In genomic region chr2:96163768-96164429, GRCh38 we compare ENCODE assay signal across 10 cellular contexts. TPM values are rescaled to one million over a fixed set of nuclear protein-coding genes. Genes with fewer than 3 reads are reported as not detected.
A peak's percentile ranks its signal among the peaks of the same experiment; 100 is the strongest.
DNase-seq lines count a peak whose midpoint lies in the region; ATAC-seq and TF ChIP-seq lines count a peak whose summit lies in the region.
"Had no signal": no experiment of that assay in that cellular context is flagged by ENCODE, and none has a peak within 500 bp of the region (broad histone marks: within the 10 kb centered on the region; RNA-seq: fewer than 3 reads in every experiment).

No MANE protein-coding gene starts in this region.

- H4K20me1 ChIP-seq in neural progenitor cell (ENCODE audit: low read depth), result no peaks in the 10 kb centered on the region

- peaks cover 0 to 9% (median 0%) of the 10 kb centered on the region in 12 donors for H3K9me3 ChIP-seq in heart left ventricle
- H3K9me3 ChIP-seq in neural progenitor cell (ENCODE audit: low read depth), result no peaks in the 10 kb centered on the region
- H3K9me3 ChIP-seq in tibial nerve, result peaks cover 0 to 6% (median 0%) of the 10 kb centered on the region in 4 donors

- H3K4me3 ChIP-seq in heart left ventricle (no peak overlapping the region), neural progenitor cell (no peak overlapping the region), tibial nerve (no peak overlapping the region)

- no peak overlapping the region for H3K4me2 ChIP-seq in neural progenitor cell

- 48 to 63% (median 58%) methylated on average over 10 to 13 of the region's 13 CpGs for WGBS in heart left ventricle, 4 donors
- 40% methylated on average over 13 of the region's 13 CpGs for WGBS in tibial nerve, 2 donors

- no peak for TF ChIP-seq EP300 in tibial nerve (IDR thresholded peaks at IDR 0.05)

- H3K4me1 ChIP-seq in heart left ventricle (peaks cover 0 to 25% (median 0%) of the 10 kb centered on the region in 12 donors), neural progenitor cell (peaks cover 12% of the 10 kb centered on the region), tibial nerve (peaks cover 0 to 25% (median 8%) of the 10 kb centered on the region in 4 donors)

- intact Hi-C loops in heart left ventricle (cut with DNase I), result no loop called here
- intact Hi-C loops in left ventricle myocardium superior (cut with micrococcal nuclease), result no loop called here

- no peak for TF ChIP-seq CTCF in heart left ventricle (IDR thresholded peaks at IDR 0.05)
- TF ChIP-seq CTCF in neural progenitor cell (IDR thresholded peaks at IDR 0.05), result no peak
- no peak for TF ChIP-seq CTCF in tibial nerve (IDR thresholded peaks at IDR 0.05)

- no peaks in the 10 kb centered on the region for H3K36me3 Mint-ChIP-seq in activated T-cell treated with anti-CD3 and anti-CD28 coated beads, Interleukin-2, amount 50 U/mL, for 4 hours (ENCODE audit: insufficient read depth)
- no peaks in the 10 kb centered on the region for H3K36me3 Mint-ChIP-seq in neural progenitor cell
- H3K36me3 Mint-ChIP-seq: brain had no signal

- no peaks in the 10 kb centered on the region for H3K27me3 Mint-ChIP-seq in activated T-cell treated with anti-CD3 and anti-CD28 coated beads, Interleukin-2, amount 50 U/mL, for 4 hours (ENCODE audit: low read depth)
- peaks cover 7% of the 10 kb centered on the region for H3K27me3 Mint-ChIP-seq in neural progenitor cell (ENCODE audit: insufficient read depth, low read depth)

- H3K27me3 ChIP-seq in heart left ventricle (peaks cover 0 to 5% (median 0%) of the 10 kb centered on the region in 9 donors), neural progenitor cell (no peaks in the 10 kb centered on the region), tibial nerve (no peaks in the 10 kb centered on the region)

- peaks cover 7% of the 10 kb centered on the region for H3F3A ChIP-seq in neural progenitor cell (ENCODE audit: low read depth)

- H3K36me3 ChIP-seq in heart left ventricle, result no peaks in the 10 kb centered on the region
- no peaks in the 10 kb centered on the region for H3K36me3 ChIP-seq in neural progenitor cell
- H3K36me3 ChIP-seq in tibial nerve, result no peaks in the 10 kb centered on the region

- no peak overlapping the region for H3K27ac Mint-ChIP-seq in neural progenitor cell

- H3K79me2 ChIP-seq in neural progenitor cell (ENCODE audit: low read depth), result no peaks in the 10 kb centered on the region

- no peak for DNase-seq in heart left ventricle
- no peak for DNase-seq in left ventricle myocardium superior
- peak; percentile 80 for DNase-seq in activated T-cell treated with anti-CD3 and anti-CD28 coated beads, Interleukin-2, amount 50 U/mL, for 4 hours
- no peak for DNase-seq in neural progenitor cell (ENCODE audit: low spot score)
- DNase-seq in foreskin melanocyte, result no peak
- no peak for DNase-seq in tibial nerve (ENCODE audit: low spot score in 2 of 2)
- DNase-seq in NCI-H1105 (lab: John Stamatoyannopoulos, UW), result no peak

- ATAC-seq in heart left ventricle (peak in 3 of 4 donors; percentile 43 to 65 (median 43)), left ventricle myocardium superior (no peak), HG03432 (IDR thresholded peaks at IDR 0.05; ENCODE audit: unreplicated experiment) (peak; percentile 67)
- ATAC-seq in activated T-cell treated with anti-CD3 and anti-CD28 coated beads, Interleukin-2, amount 50 U/mL, for 4 hours, result peak; percentile 51 to 56

- H3K4me3 Mint-ChIP-seq in activated T-cell treated with anti-CD3 and anti-CD28 coated beads, Interleukin-2, amount 50 U/mL, for 4 hours, result peak overlapping the region; percentile 77
- H3K4me3 Mint-ChIP-seq in neural progenitor cell, result no peak overlapping the region
- H3K4me3 Mint-ChIP-seq: brain had no signal

- peak overlapping the region; percentile 97 for H2AFZ ChIP-seq in neural progenitor cell (replicated peaks)

- H3K9ac ChIP-seq in neural progenitor cell, result no peak overlapping the region

- TF ChIP-seq POLR2A in heart left ventricle (IDR thresholded peaks at IDR 0.05), result no peak
- no peak for TF ChIP-seq POLR2A in tibial nerve (IDR thresholded peaks at IDR 0.05)

- H3K27ac ChIP-seq in heart left ventricle, result peak overlapping the region in 1 of 12 donors; percentile 77
- H3K27ac ChIP-seq in neural progenitor cell, result no peak overlapping the region
- H3K27ac ChIP-seq in tibial nerve, result peak overlapping the region in 2 of 4 donors; percentile 73 to 77

- peaks cover 6% of the 10 kb centered on the region for H3K9me3 Mint-ChIP-seq in activated T-cell treated with anti-CD3 and anti-CD28 coated beads, Interleukin-2, amount 50 U/mL, for 4 hours
- H3K9me3 Mint-ChIP-seq in neural progenitor cell, result peaks cover 2% of the 10 kb centered on the region

- H3K4me1 Mint-ChIP-seq in activated T-cell treated with anti-CD3 and anti-CD28 coated beads, Interleukin-2, amount 50 U/mL, for 4 hours (ENCODE audit: low read depth), result peaks cover 77% of the 10 kb centered on the region
- peaks cover 12% of the 10 kb centered on the region for H3K4me1 Mint-ChIP-seq in neural progenitor cell

RNA-seq across cellular contexts. Expression of gene DUSP2, which starts 18.7 kb away (rescaled TPM):
- 10 to 100 TPM in 1 of 9 donors, 1 to 10 TPM in 6, under 1 TPM in 2; 0.56 to 11.1 (median 2.7) TPM for total RNA-seq in heart left ventricle
- 10 to 100 TPM in 1 of 2 donors, 1 to 10 TPM in 1; 1.4 to 23.1 TPM for polyA plus RNA-seq in heart left ventricle
- 1.9 TPM for total RNA-seq in left ventricle myocardium superior
- total RNA-seq in activated T-cell treated with anti-CD3 and anti-CD28 coated beads, Interleukin-2, amount 50 U/mL, for 4 hours, result 100 to 1,000 TPM; 365 to 525 (median 419) TPM
- total RNA-seq in neural progenitor cell (ENCODE audit: low replicate concordance), result 2.3 TPM in 1 of 2 replicates, not detected in the other
- total RNA-seq in tibial nerve, result 10 to 100 TPM; 14.0 to 21.1 (median 15.6) TPM

RNA-seq across cellular contexts. Expression of gene ASTL, which starts 25.6 kb away (rescaled TPM):
- not detected for total RNA-seq in heart left ventricle
- polyA plus RNA-seq in heart left ventricle, result under 1 TPM in 1 of 2 donors, not detected in 1; 0.14 TPM
- total RNA-seq in left ventricle myocardium superior, result not detected
- 1 to 10 TPM; 2.3 to 3.0 (median 2.8) TPM for total RNA-seq in activated T-cell treated with anti-CD3 and anti-CD28 coated beads, Interleukin-2, amount 50 U/mL, for 4 hours
- not detected in 2 replicates for total RNA-seq in neural progenitor cell (ENCODE audit: low replicate concordance)
- total RNA-seq in tibial nerve, result under 1 TPM in 1 of 4 donors, not detected in 3; 0.60 TPM
- polyA plus RNA-seq: AG04450 had no signal

RNA-seq across cellular contexts. Expression of gene STARD7, which starts 44.7 kb away (rescaled TPM):
- total RNA-seq in heart left ventricle (100 to 1,000 TPM; 148 to 526 (median 188) TPM), left ventricle myocardium superior (214 TPM), neural progenitor cell (ENCODE audit: low replicate concordance) (162 and 179 TPM in 2 replicates), tibial nerve (100 to 1,000 TPM in 1 of 4 donors, 10 to 100 TPM in 3; 77.3 to 111 (median 85.0) TPM)
- polyA plus RNA-seq in heart left ventricle, result 100 to 1,000 TPM in 1 of 2 donors, 10 to 100 TPM in 1; 58.3 to 520 TPM
- total RNA-seq in activated T-cell treated with anti-CD3 and anti-CD28 coated beads, Interleukin-2, amount 50 U/mL, for 4 hours, result 100 to 1,000 TPM; 241 to 281 (median 267) TPM

RNA-seq across cellular contexts. Expression of gene ADRA2B, which starts 47.5 kb away (rescaled TPM):
- total RNA-seq in heart left ventricle (1 to 10 TPM; 2.2 to 6.1 (median 3.6) TPM), left ventricle myocardium superior (5.0 TPM), neural progenitor cell (ENCODE audit: low replicate concordance) (3.0 and 10.5 TPM in 2 replicates), tibial nerve (1 to 10 TPM; 2.1 to 5.0 (median 4.7) TPM)
- 1 to 10 TPM; 1.5 to 3.5 TPM for polyA plus RNA-seq in heart left ventricle
- total RNA-seq in activated T-cell treated with anti-CD3 and anti-CD28 coated beads, Interleukin-2, amount 50 U/mL, for 4 hours, result under 1 TPM; 0.40 to 0.57 (median 0.40) TPM
- polyA plus RNA-seq: AG04450 had no signal

Comparison
In these comparisons a context has a peak if more than half of its experiments do, and no peak if none do; other contexts are left out.
1. RNA of gene DUSP2, which starts 18.7 kb away (total RNA-seq): 365 to 525 TPM in activated T-cell treated with anti-CD3 and anti-CD28 coated beads, Interleukin-2, amount 50 U/mL, for 4 hours; 14.0 to 21.1 TPM in tibial nerve, 0.56 to 11.1 TPM in heart left ventricle, 1.9 TPM in left ventricle myocardium superior (single experiment) and 2.3 TPM in neural progenitor cell; every median in the first group is over 10 times any median in the second.